Comparison of ENCODE assay signal across 8 cellular contexts in genomic region chr2:38665854-38666577, GRCh38. TPM values are rescaled to one million over a fixed set of nuclear protein-coding genes. Genes with fewer than 3 reads are reported as not detected.
DNase-seq lines count a peak whose midpoint lies in the region; ATAC-seq and TF ChIP-seq lines count a peak whose summit lies in the region.

GALM (plus strand) TSS chr2:38666114; CDS start chr2:38666162, 48 bp downstream.

- no peaks in the 10 kb centered on the region for H3K36me3 ChIP-seq in HCT116 (ENCODE audit: control insufficient read depth in 1 of 2, insufficient read depth in 2 of 2, low read length in 2 of 2)
- no peaks in the 10 kb centered on the region for H3K36me3 ChIP-seq in mucosa of descending colon (ENCODE audit: low read depth)
- H3K36me3 ChIP-seq in stomach = no peaks in the 10 kb centered on the region

- 1% methylated on average over 27 of the region's 27 CpGs for WGBS in stomach, 5 donors

- H3K9me2 ChIP-seq in HCT116 (ENCODE audit: insufficient read depth) = no peaks in the 10 kb centered on the region

- intact Hi-C loops in HCT116 (cut with micrococcal nuclease) = loop anchor here (1.0 kb wide), 1 partner anchor 63 kb away; no protein-coding TSS in a partner anchor
- intact Hi-C loops in mucosa of descending colon (cut with DNase I, micrococcal nuclease) = no loop called here
- intact Hi-C loops in stomach (cut with DNase I; ENCODE audit: low total_unique reads) = no loop called here

- H3K4me3 ChIP-seq in HCT116 (replicated peaks in 1 of 2; ENCODE audit: low read depth in 1 of 2, low read length in 2 of 2) = peak within 1 kb of the TSS; percentile 70 to 74
- peak within 1 kb of the TSS; percentile 40 for H3K4me3 ChIP-seq in mucosa of descending colon
- peak within 1 kb of the TSS; percentile 59 to 80 (median 66) for H3K4me3 ChIP-seq in stomach

- RAD21 ChIA-PET in HCT116 (lab: Charles Lee; ENCODE audit: low non-redundant PET in 1 of 2, low total read pairs in 2 of 2, uncharacterized antibody in 2 of 2, unreplicated experiment in 2 of 2) = no interaction called here

- H3K27ac ChIP-seq in HCT116 (ENCODE audit: low read depth, low read length) (peak within 1 kb of the TSS; percentile 55), stomach (peak within 1 kb of the TSS; percentile 42 to 88 (median 80))

- TF ChIP-seq POLR2A in HCT116 (IDR thresholded peaks at IDR 0.05; ENCODE audit: borderline replicate concordance, extremely low read depth, insufficient read depth, insufficient read length) (peak; percentile 62), stomach (IDR thresholded peaks at IDR 0.05) (peak in 1 of 4 donors; percentile 17)

- H3K27me3 ChIP-seq in HCT116 (ENCODE audit: insufficient read depth, low read length) (no peaks in the 10 kb centered on the region), stomach (no peaks in the 10 kb centered on the region)

- TF ChIP-seq EP300 in stomach (IDR thresholded peaks at IDR 0.05) = no peak

- POLR2A ChIA-PET in HCT116 (lab: Charles Lee) = interaction anchor here (1.1 kb wide), 1 partner anchor 86 kb away, joined by 5 read pairs; the partner anchor contains the start of gene SRSF7

- DNase-seq in DMS114 treated with DMSO at 0.1 percent for 48 hours (lab: John Stamatoyannopoulos, UW; ENCODE audit: unreplicated experiment) = peak; percentile 73
- DNase-seq in HCT116 (ENCODE audit: low read depth, low spot score) = peak; percentile 92
- peak; percentile 67 for DNase-seq in NCI-H774 (lab: John Stamatoyannopoulos, UW)
- peak; percentile 18 for DNase-seq in activated T-cell treated with anti-CD3 and anti-CD28 coated beads for 4 hours
- DNase-seq in mucosa of descending colon = peak; percentile 84 to 87 (median 84)
- DNase-seq in stomach = peak; percentile 82

- peak; percentile 93 for ATAC-seq in HCT116
- peak; percentile 69 for ATAC-seq in esophagus mucosa
- peak; percentile 89 for ATAC-seq in mucosa of descending colon
- no peak for ATAC-seq in GM21526 (IDR thresholded peaks at IDR 0.05; ENCODE audit: low FRiP score, unreplicated experiment)

- H4K20me1 ChIP-seq in HCT116 (ENCODE audit: insufficient read depth) = no peaks in the 10 kb centered on the region

- peak within 1 kb of the TSS; percentile 39 for H2AFZ ChIP-seq in HCT116 (ENCODE audit: low read depth, low read length, poor library complexity, severe bottlenecking)

- BruUV-seq in HCT116 (replicated peaks; lab: Mats Ljungman, UMichigan) = TSS peak; percentile 59

- H3K9me3 ChIP-seq in HCT116 (ENCODE audit: control insufficient read depth in 1 of 2, insufficient read depth in 1 of 2, low read depth in 1 of 2, low read length in 2 of 2) (no peaks in the 10 kb centered on the region), mucosa of descending colon (no peaks in the 10 kb centered on the region), stomach (no peaks in the 10 kb centered on the region)

- TF ChIP-seq RAD21 in HCT116 (IDR thresholded peaks at IDR 0.05; ENCODE audit: low read depth) = 0 out of 2 replicates have a peak, but pooled peaks have one; percentile 6

- TF ChIP-seq CTCF in HCT116 (IDR thresholded peaks at IDR 0.05 in 2 of 3, conservative IDR thresholded peaks at IDR 0.05 in 1 of 3; ENCODE audit: borderline replicate concordance in 1 of 3, insufficient read depth in 1 of 3, low read depth in 2 of 3, low read length in 2 of 3) (no peak), mucosa of descending colon (IDR thresholded peaks at IDR 0.05) (no peak), stomach (IDR thresholded peaks at IDR 0.05) (no peak)

- no peaks in the 10 kb centered on the region for H3K79me2 ChIP-seq in HCT116 (ENCODE audit: insufficient read depth, low read length)

- H3K9ac ChIP-seq in HCT116 (ENCODE audit: low read length) = peak within 1 kb of the TSS; percentile 54

- CTCF ChIA-PET in HCT116 (lab: Charles Lee) = interaction anchor here (1.0 to 1.3 kb wide), 2 partner anchors 62 to 84 kb away, joined by 3 to 4 read pairs; no protein-coding TSS in a partner anchor

- H3K4me2 ChIP-seq in HCT116 (ENCODE audit: low read length) = peak within 1 kb of the TSS; percentile 83

- peaks cover 8 to 23% of the 10 kb centered on the region in 2 experiments; a peak in 3 of 4 replicates for H3K4me1 ChIP-seq in HCT116 (ENCODE audit: control insufficient read depth in 1 of 2, insufficient read depth in 2 of 2, low read length in 2 of 2)
- H3K4me1 ChIP-seq in mucosa of descending colon (ENCODE audit: low read depth) = peaks cover 3% of the 10 kb centered on the region
- peaks cover 9 to 37% (median 23%) of the 10 kb centered on the region in 4 donors for H3K4me1 ChIP-seq in stomach

TF ChIP-seq in HCT116, 20 proteins besides CTCF, POLR2A, EP300 and RAD21 (continues in another document):
- TF ChIP-seq JUND (IDR thresholded peaks at IDR 0.05) (no peak), ZBTB33 (IDR thresholded peaks at IDR 0.05; ENCODE audit: extremely low read depth, insufficient replicate concordance, low read length) (no peak), ZNF274 (IDR thresholded peaks at IDR 0.05; ENCODE audit: low read depth, low read length) (no peak), EGR1 (IDR thresholded peaks at IDR 0.05; ENCODE audit: low read depth) (0 out of 2 replicates have a peak, but pooled peaks have one; percentile 12), SRF (IDR thresholded peaks at IDR 0.05; ENCODE audit: low read depth) (no peak; the same call in 1 of the 2 replicates), ATF3 (IDR thresholded peaks at IDR 0.05) (no peak), EZH2phosphoT487 (IDR thresholded peaks at IDR 0.05; ENCODE audit: borderline replicate concordance) (no peak), SP1 (IDR thresholded peaks at IDR 0.05; ENCODE audit: low read depth) (peak; percentile 99), CEBPB (IDR thresholded peaks at IDR 0.05; ENCODE audit: low read depth) (no peak), YY1 (IDR thresholded peaks at IDR 0.05; ENCODE audit: extremely low read depth, insufficient replicate concordance, low read depth, low read length) (peak; percentile 79), TCF7L2 (IDR thresholded peaks at IDR 0.05; ENCODE audit: borderline replicate concordance, extremely low read depth, insufficient read depth, insufficient read length) (peak; percentile 33), SIN3A (IDR thresholded peaks at IDR 0.05; ENCODE audit: low read depth) (peak; percentile 51; the same call in 1 of the 2 replicates), POLR2AphosphoS5 (IDR thresholded peaks at IDR 0.05; ENCODE audit: low read depth, low read length) (peak; percentile 90), CBX3 (IDR thresholded peaks at IDR 0.05; ENCODE audit: low read depth) (peak; percentile 79; the same call in 1 of the 2 replicates), EZH2 (IDR thresholded peaks at IDR 0.05) (no peak), REST (IDR thresholded peaks at IDR 0.05; ENCODE audit: low read depth) (no peak), ELF1 (IDR thresholded peaks at IDR 0.05; ENCODE audit: borderline replicate concordance, low read depth) (no peak; the same call in 1 of the 2 replicates)

RNA-seq across cellular contexts. Expression of gene GALM, which starts in this region (rescaled TPM):
- 10.2 TPM for total RNA-seq in HCT116 (2021; ENCODE audit: unreplicated experiment)
- polyA plus RNA-seq in HCT116 (2012) = 8.6 and 9.8 TPM in 2 replicates
- 2.2 TPM for total RNA-seq in esophagus mucosa
- total RNA-seq in mucosa of descending colon = 10 to 100 TPM; 27.0 to 62.7 (median 58.0) TPM
- total RNA-seq in stomach = 10 to 100 TPM in 1 of 5 donors, 1 to 10 TPM in 3, not detected in 1; 2.2 to 17.8 (median 6.7) TPM
- polyA plus RNA-seq in stomach = 10 to 100 TPM in 2 of 3 donors, 1 to 10 TPM in 1; 7.6 to 15.3 (median 12.3) TPM

Comparison
In these comparisons a context has a peak if more than half of its experiments do, and no peak if none do; other contexts are left out.
1. DNase-seq: peak in every context shown above with its lines; median percentile 92 in HCT116; 84 in mucosa of descending colon; 82 in stomach; 73 in DMS114 treated with DMSO at 0.1 percent for 48 hours; 67 in NCI-H774; 18 in activated T-cell treated with anti-CD3 and anti-CD28 coated beads for 4 hours.